In the genomic region with DNA sequence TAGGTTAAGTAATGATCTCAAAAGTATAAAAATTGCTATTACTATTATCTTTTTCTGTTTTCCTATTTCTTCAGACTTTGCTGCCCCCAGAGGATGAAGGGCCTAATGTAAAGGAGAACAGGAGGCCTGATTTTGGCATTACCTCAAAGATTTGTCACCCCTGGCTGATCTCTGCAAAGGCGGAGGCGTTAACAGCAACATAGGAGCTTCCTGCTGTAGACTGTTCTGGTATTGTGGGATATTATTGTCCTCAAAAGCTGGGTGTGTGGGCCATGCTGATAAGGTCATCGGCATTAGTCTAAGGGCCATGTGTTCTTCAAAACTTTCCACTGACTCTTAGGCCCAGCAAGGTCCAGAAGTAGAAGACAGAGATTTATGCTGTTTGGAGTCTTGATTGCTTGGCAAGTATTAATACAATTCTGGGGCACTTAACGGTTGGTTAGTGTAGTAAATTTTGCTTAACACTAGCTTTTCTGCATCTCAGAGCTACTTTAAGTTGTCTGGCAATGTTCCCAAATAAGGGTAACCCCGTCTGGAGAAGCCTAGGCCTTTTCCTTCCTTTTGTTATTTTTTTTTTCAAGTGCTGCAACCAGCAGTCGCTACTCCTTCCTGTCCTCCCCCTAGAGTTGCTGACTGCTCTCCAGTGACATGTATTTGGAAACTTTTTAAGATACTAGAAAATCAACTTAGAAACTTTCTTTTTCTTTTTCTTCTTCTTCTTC, we compare ENCODE assay signal across 8 cellular contexts. TPM values are rescaled to one million over a fixed set of nuclear protein-coding genes. Genes with fewer than 3 reads are reported as not detected.
DNase-seq lines count a peak whose midpoint lies in the region; ATAC-seq, FAIRE-seq and TF ChIP-seq lines count a peak whose summit lies in the region.

No MANE protein-coding gene starts in this region.

- H4K20me1 ChIP-seq in BLaER1 treated with 17β-estradiol and CSF1 and Interleukin-3, amounts not matched to agents 10 nM and 100 nM: no peaks in the 10 kb centered on the region
- H4K20me1 ChIP-seq in H1 (replicated peaks in 1 of 2; ENCODE audit: control insufficient read depth in 1 of 2, insufficient read depth in 2 of 2, low read length in 2 of 2): no peaks in the 10 kb centered on the region

- no peak overlapping the region for H4K8ac ChIP-seq in H1 (ENCODE audit: extremely low read depth, insufficient read depth, low read length)

- H3K23ac ChIP-seq in H1 (ENCODE audit: insufficient read length): no peak overlapping the region

- no peak for TF ChIP-seq EP300 in H1 (IDR thresholded peaks at IDR 0.05; ENCODE audit: borderline replicate concordance in 1 of 2, low read depth in 2 of 2, low read length in 2 of 2)

- H3K4me1 ChIP-seq in BLaER1 treated with 17β-estradiol and CSF1 and Interleukin-3, amounts not matched to agents 10 nM and 100 nM: peaks cover 13 to 31% (median 21%) of the 10 kb centered on the region in 10 experiments
- H3K4me1 ChIP-seq in H1 (replicated peaks in 1 of 4; ENCODE audit: control insufficient read depth in 3 of 4, insufficient read depth in 4 of 4, low read length in 3 of 4): no peaks in the 10 kb centered on the region
- H3K4me1 ChIP-seq in neutrophil (ENCODE audit: control insufficient read depth in 1 of 2, insufficient read depth in 1 of 2, low read depth in 1 of 2, low read length in 1 of 2): peaks cover 62 to 87% of the 10 kb centered on the region in 2 experiments
- no peaks in the 10 kb centered on the region for H3K4me1 ChIP-seq in CD4-positive, alpha-beta memory T cell (ENCODE audit: insufficient read depth, low read length)

- TF ChIP-seq CTCF in H1 (IDR thresholded peaks at IDR 0.05; ENCODE audit: control extremely low read depth in 1 of 3, insufficient read depth in 1 of 3, low read depth in 1 of 3, low read length in 3 of 3) (peak in 1 of 3 experiments; percentile 23; a peak in 1 of 4 replicates), neutrophil (IDR thresholded peaks at IDR 0.05) (no peak)

- H3K14ac ChIP-seq in H1 (ENCODE audit: insufficient read length): no peak overlapping the region

- no peak for FAIRE-seq in H1 (lab: Jason Lieb, UNC)

- peak overlapping the region; percentile 39 to 71 (median 52) for H3K4me2 ChIP-seq in BLaER1 treated with 17β-estradiol and CSF1 and Interleukin-3, amounts not matched to agents 10 nM and 100 nM
- H3K4me2 ChIP-seq in H1 (ENCODE audit: insufficient read depth in 1 of 2, low read depth in 2 of 2, low read length in 2 of 2): no peak overlapping the region

- no peaks in the 10 kb centered on the region for H3K27me3 ChIP-seq in BLaER1 treated with 17β-estradiol and CSF1 and Interleukin-3, amounts not matched to agents 10 nM and 100 nM
- no peaks in the 10 kb centered on the region for H3K27me3 ChIP-seq in H1 (replicated peaks in 1 of 4; ENCODE audit: control insufficient read depth in 3 of 4, extremely low read depth in 1 of 4, insufficient read depth in 3 of 4, low read length in 3 of 4)
- no peaks in the 10 kb centered on the region for H3K27me3 ChIP-seq in neutrophil
- no peaks in the 10 kb centered on the region for H3K27me3 ChIP-seq in CD4-positive, alpha-beta memory T cell (ENCODE audit: insufficient read depth, low read length)

- H2BK12ac ChIP-seq in H1 (ENCODE audit: low read depth, low read length): no peak overlapping the region

- peaks cover 0 to 2% of the 10 kb centered on the region in 2 donors for H3K36me3 Mint-ChIP-seq in CD4-positive, alpha-beta memory T cell

- H2BK120ac ChIP-seq in H1 (replicated peaks; ENCODE audit: low read depth, low read length): no peak overlapping the region

- no peaks in the 10 kb centered on the region for H3K79me2 ChIP-seq in H1 (ENCODE audit: control insufficient read depth in 1 of 2, insufficient read depth in 2 of 2, low read length in 2 of 2)

- WGBS in H1 (ENCODE audit: extremely low coverage in 1 of 2, insufficient coverage in 1 of 2, insufficient read length in 1 of 2, insufficient replicate concordance in 2 of 2, low coverage in 1 of 2, low lambda C conversion rate in 2 of 2, missing lambda C conversion rate in 1 of 2), 2 experiments: 73% methylated on average over 6 of the region's 6 CpGs; no CpG with 5 or more reads in 1 of the 2 experiments

- peak overlapping the region; percentile 96 for H2AFZ ChIP-seq in H1 (ENCODE audit: low read length)

- CTCF ChIA-PET in H1 (lab: Charles Lee; ENCODE audit: partially characterized antibody): interaction anchor here (0.7 to 1.1 kb wide), 3 partner anchors 88 to 106 kb away, joined by 3 to 5 read pairs (median 5); no protein-coding TSS in a partner anchor
- CTCF ChIA-PET in CD4-positive, alpha-beta memory T cell (lab: Charles Lee; ENCODE audit: partially characterized antibody): no interaction called here

- H3K27ac ChIP-seq in BLaER1 treated with 17β-estradiol and CSF1 and Interleukin-3, amounts not matched to agents 10 nM and 100 nM: peak overlapping the region; percentile 28 to 77 (median 68); a peak in 21 of 22 replicates
- no peak overlapping the region for H3K27ac ChIP-seq in H1 (ENCODE audit: low read depth, low read length)
- peak overlapping the region; percentile 75 for H3K27ac ChIP-seq in neutrophil
- no peak overlapping the region for H3K27ac ChIP-seq in CD4-positive, alpha-beta memory T cell (ENCODE audit: low read depth, low read length)

- no peaks in the 10 kb centered on the region for H3K79me1 ChIP-seq in H1 (ENCODE audit: low read depth, low read length)

- intact Hi-C loops in CD4-positive, alpha-beta memory T cell (cut with micrococcal nuclease): no loop called here

- peaks cover 10 to 12% of the 10 kb centered on the region in 2 donors for H3K27me3 Mint-ChIP-seq in CD4-positive, alpha-beta memory T cell

- peak overlapping the region in 1 of 8 donors; percentile 17 for H3K4me3 Mint-ChIP-seq in CD4-positive, alpha-beta memory T cell

- peak; percentile 75 for ATAC-seq in GM19351 (IDR thresholded peaks at IDR 0.05; ENCODE audit: unreplicated experiment)

- no peak for TF ChIP-seq POLR2A in H1 (IDR thresholded peaks at IDR 0.05; ENCODE audit: control extremely low read depth in 1 of 2, low read depth in 2 of 2, low read length in 2 of 2)

- H3K23me2 ChIP-seq in H1 (ENCODE audit: low read depth, low read length): no peaks in the 10 kb centered on the region

- POLR2A ChIA-PET in H1 (lab: Charles Lee; ENCODE audit: partially characterized antibody): interaction anchor here (1.2 kb wide), 1 partner anchor 14 kb away, joined by 3 read pairs; a partner anchor contains a TSS
- POLR2A ChIA-PET in CD4-positive, alpha-beta memory T cell (lab: Charles Lee; ENCODE audit: partially characterized antibody): no interaction called here

- H3K9ac ChIP-seq in BLaER1 treated with 17β-estradiol and CSF1 and Interleukin-3, amounts not matched to agents 10 nM and 100 nM: peak overlapping the region in 8 of 11 experiments; percentile 11 to 55 (median 47); a peak in 11 of 22 replicates
- H3K9ac ChIP-seq in H1 (replicated peaks in 1 of 4; ENCODE audit: extremely low read depth in 1 of 4, low read depth in 3 of 4, low read length in 3 of 4): no peak overlapping the region

- no peak overlapping the region for H2BK20ac ChIP-seq in H1 (ENCODE audit: low read length)

- H3K27ac Mint-ChIP-seq in CD4-positive, alpha-beta memory T cell: peak overlapping the region in 1 of 7 donors; percentile 57

- H3K18ac ChIP-seq in H1 (ENCODE audit: extremely low read depth, low read length): no peak overlapping the region

- TF ChIP-seq RAD21 in H1 (IDR thresholded peaks at IDR 0.05 in 1 of 2, conservative IDR thresholded peaks at IDR 0.05 in 1 of 2; ENCODE audit: low read depth in 2 of 2, low read length in 2 of 2): no peak

- H3K36me3 ChIP-seq in BLaER1 treated with 17β-estradiol and CSF1 and Interleukin-3, amounts not matched to agents 10 nM and 100 nM: no peaks in the 10 kb centered on the region
- H3K36me3 ChIP-seq in H1 (ENCODE audit: control insufficient read depth in 2 of 4, insufficient read depth in 4 of 4, low read length in 3 of 4) (no peaks in the 10 kb centered on the region), neutrophil (no peaks in the 10 kb centered on the region)
- H3K36me3 ChIP-seq in CD4-positive, alpha-beta memory T cell (ENCODE audit: insufficient read depth, low read length): no peaks in the 10 kb centered on the region

- DNase-seq in HUDEP-2 (lab: John Stamatoyannopoulos, UW; ENCODE audit: unreplicated experiment in 76 of 76): peak in 64 of 76 experiments; percentile 2 to 82 (median 40)
- DNase-seq in H1 (ENCODE audit: low read depth in 1 of 2, low spot score in 2 of 2): no peak
- DNase-seq in CD4-positive, alpha-beta memory T cell: no peak
- DNase-seq in SW 1271 (lab: John Stamatoyannopoulos, UW): no peak
- no peak for DNase-seq in activated CD4-positive, CD25-positive, alpha-beta regulatory T cell treated with anti-CD3 and anti-CD28 coated beads, Interleukin-2, amount 50 U/mL, for 72 hours

- H3K56ac ChIP-seq in H1 (replicated peaks; ENCODE audit: insufficient read length, low read depth, low read length): no peak overlapping the region

- H2AK5ac ChIP-seq in H1 (ENCODE audit: low read depth, low read length): no peak overlapping the region

- H3K4ac ChIP-seq in H1 (replicated peaks; ENCODE audit: insufficient read length, low read depth, low read length): no peak overlapping the region

- peaks cover 0 to 4% (median under 1%) of the 10 kb centered on the region in 8 donors for H3K9me3 Mint-ChIP-seq in CD4-positive, alpha-beta memory T cell

- H3K4me1 Mint-ChIP-seq in CD4-positive, alpha-beta memory T cell: peaks cover 0 to 4% (median 0%) of the 10 kb centered on the region in 4 donors

- H3K4me3 ChIP-seq in BLaER1 treated with 17β-estradiol and CSF1 and Interleukin-3, amounts not matched to agents 10 nM and 100 nM: no peak overlapping the region
- no peak overlapping the region for H3K4me3 ChIP-seq in H1 (ENCODE audit: extremely low read depth in 1 of 4, insufficient read depth in 2 of 4, low read depth in 3 of 4, low read length in 4 of 4)
- peak overlapping the region in 1 of 2 experiments; percentile 4 for H3K4me3 ChIP-seq in neutrophil (ENCODE audit: low read depth in 1 of 2, low read length in 1 of 2)
- no peak overlapping the region for H3K4me3 ChIP-seq in CD4-positive, alpha-beta memory T cell (ENCODE audit: low read length in 2 of 2)

- H2BK15ac ChIP-seq in H1 (ENCODE audit: low read length): no peak overlapping the region

- H4K5ac ChIP-seq in H1 (ENCODE audit: insufficient read length, low read depth, low read length): no peak overlapping the region

- H3K9me3 ChIP-seq in BLaER1 treated with 17β-estradiol and CSF1 and Interleukin-3, amounts not matched to agents 10 nM and 100 nM (replicated peaks in 1 of 11): peaks cover 7 to 45% (median 22%) of the 10 kb centered on the region in 11 experiments; a peak in 21 of 22 replicates
- H3K9me3 ChIP-seq in H1 (ENCODE audit: insufficient read depth in 2 of 2, low read depth in 1 of 2, low read length in 1 of 2) (no peaks in the 10 kb centered on the region), neutrophil (no peaks in the 10 kb centered on the region)
- no peaks in the 10 kb centered on the region for H3K9me3 ChIP-seq in CD4-positive, alpha-beta memory T cell (ENCODE audit: control insufficient read depth in 1 of 2, low read length in 2 of 2)

- H4K91ac ChIP-seq in H1 (replicated peaks; ENCODE audit: insufficient read length, low read length): no peak overlapping the region

- no peak overlapping the region for H2BK5ac ChIP-seq in H1 (ENCODE audit: low read depth, low read length)

RNA-seq across cellular contexts. Expression of a gene that starts 14.0 kb away (rescaled TPM):
- 2.2 and 2.9 TPM in 2 replicates for total RNA-seq in H1 (2021; fragmentation: NEBNext Ultra II Directional; extraction: Animal tissue kit (Norgen Biotek cat#: 25700))
- polyA plus RNA-seq in H1 (2011; rRNA removed): 1.1 and 2.5 TPM in 2 replicates
- polyA plus RNA-seq in H1 (2011; cell fraction: cytosol; rRNA removed): 1.9 TPM
- polyA plus RNA-seq in H1 (2011; cell fraction: nucleus; rRNA removed): 3.0 TPM
- 3.9 to 6.0 TPM (median 4.8 TPM) in 4 replicates for polyA plus RNA-seq in H1 (2012, experiment 1 of 2)
- polyA plus RNA-seq in H1 (2012, experiment 2 of 2): 0.52 TPM
- polyA plus RNA-seq in H1 (2013, experiment 1 of 2): 1.6 TPM
- 1.8 TPM for polyA plus RNA-seq in H1 (2013, experiment 2 of 2)
- polyA minus RNA-seq in H1 (2011; rRNA and poly(A)+ RNA removed): 4.5 and 8.1 TPM in 2 replicates
- 1.8 TPM for polyA minus RNA-seq in H1 (2011; cell fraction: cytosol; rRNA and poly(A)+ RNA removed)
- polyA minus RNA-seq in H1 (2011; cell fraction: nucleus; rRNA and poly(A)+ RNA removed): 13.2 TPM
- total RNA-seq in CD4-positive, alpha-beta memory T cell: 1 to 10 TPM; 1.6 to 1.9 TPM
- 1 to 10 TPM; 1.2 to 1.6 TPM for polyA plus RNA-seq in CD4-positive, alpha-beta memory T cell

RNA-seq across cellular contexts. Expression of a gene that starts 48.2 kb away (rescaled TPM):
- total RNA-seq in H1 (2021; fragmentation: NEBNext Ultra II Directional; extraction: Animal tissue kit (Norgen Biotek cat#: 25700)): 31.9 and 34.7 TPM in 2 replicates
- polyA plus RNA-seq in H1 (2011; rRNA removed): 39.8 and 49.2 TPM in 2 replicates
- 26.2 TPM for polyA plus RNA-seq in H1 (2011; cell fraction: cytosol; rRNA removed)
- polyA plus RNA-seq in H1 (2011; cell fraction: nucleus; rRNA removed): 47.1 TPM
- 29.5 to 32.9 TPM (median 30.6 TPM) in 4 replicates for polyA plus RNA-seq in H1 (2012, experiment 1 of 2)
- 23.6 TPM for polyA plus RNA-seq in H1 (2012, experiment 2 of 2)
- 40.7 TPM for polyA plus RNA-seq in H1 (2013, experiment 1 of 2)
- polyA plus RNA-seq in H1 (2013, experiment 2 of 2): 47.1 TPM
- polyA minus RNA-seq in H1 (2011; rRNA and poly(A)+ RNA removed): 48.0 and 52.6 TPM in 2 replicates
- 28.0 TPM for polyA minus RNA-seq in H1 (2011; cell fraction: cytosol; rRNA and poly(A)+ RNA removed)
- 44.7 TPM for polyA minus RNA-seq in H1 (2011; cell fraction: nucleus; rRNA and poly(A)+ RNA removed)
- 10 to 100 TPM; 20.5 to 22.2 TPM for total RNA-seq in CD4-positive, alpha-beta memory T cell
- polyA plus RNA-seq in CD4-positive, alpha-beta memory T cell: 10 to 100 TPM; 50.4 to 54.9 TPM

Comparison
In these comparisons a context has a peak if more than half of its experiments do, and no peak if none do; other contexts are left out.
1. H3K27ac ChIP-seq: peak in BLaER1 treated with 17β-estradiol and CSF1 and Interleukin-3, amounts not matched to agents 10 nM and 100 nM (11 of 11) and neutrophil (single experiment); none in H1 (single experiment) and CD4-positive, alpha-beta memory T cell (single experiment).
2. H3K4me2 ChIP-seq: peak in BLaER1 treated with 17β-estradiol and CSF1 and Interleukin-3, amounts not matched to agents 10 nM and 100 nM (11 of 11); none in H1 (0 of 2).
3. H3K9ac ChIP-seq: peak in BLaER1 treated with 17β-estradiol and CSF1 and Interleukin-3, amounts not matched to agents 10 nM and 100 nM (8 of 11); none in H1 (0 of 4).
4. DNase-seq: peak in HUDEP-2 (64 of 76); none in H1 (0 of 2), CD4-positive, alpha-beta memory T cell (0 of 5), SW 1271 (0 of 2) and activated CD4-positive, CD25-positive, alpha-beta regulatory T cell treated with anti-CD3 and anti-CD28 coated beads, Interleukin-2, amount 50 U/mL, for 72 hours (single experiment).